ENCODE assay signal across 8 cellular contexts in the genomic region with DNA sequence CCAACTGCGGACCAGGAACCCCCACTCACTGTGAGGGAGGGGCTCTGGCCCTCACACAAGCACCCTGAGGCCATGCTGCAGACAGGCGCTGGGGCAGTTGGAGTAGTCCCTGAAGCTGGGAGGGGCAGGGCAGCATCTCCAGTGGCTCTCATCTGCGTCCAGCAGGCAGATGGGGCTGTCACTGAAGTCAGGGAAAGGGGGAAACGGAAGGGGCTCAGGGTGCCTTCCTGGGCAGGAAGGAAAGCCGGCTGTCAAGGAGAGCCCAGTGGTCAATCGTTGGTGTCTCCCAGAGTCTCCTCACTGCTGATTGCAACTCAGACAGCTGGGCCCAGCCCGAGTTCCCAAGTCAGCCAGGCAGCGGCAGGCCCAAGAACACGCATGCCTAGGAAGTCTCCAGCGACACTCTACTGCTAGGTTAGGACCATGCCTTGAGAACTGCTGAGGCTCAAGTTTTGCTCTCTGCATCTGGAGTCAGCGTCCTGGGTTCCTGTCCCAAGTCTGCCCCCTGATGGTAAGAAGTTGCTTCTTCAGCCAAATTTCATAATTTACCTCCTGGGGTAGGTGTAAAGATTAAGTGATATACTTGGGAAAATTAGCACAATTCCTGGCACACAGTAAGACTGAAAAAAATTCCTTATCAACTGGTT. TPM values are rescaled to one million over a fixed set of nuclear protein-coding genes. Genes with fewer than 3 reads are reported as not detected.
A peak's percentile ranks its signal among the peaks of the same experiment; 100 is the strongest.
DNase-seq lines count a peak whose midpoint lies in the region; ATAC-seq and TF ChIP-seq lines count a peak whose summit lies in the region.

No MANE protein-coding gene starts in this region.

- peaks cover 7% of the 10 kb centered on the region for H3K9me3 Mint-ChIP-seq in glutamatergic neuron (ENCODE audit: unreplicated experiment)

- peak overlapping the region; percentile 11 for H2AFZ ChIP-seq in trophoblast cell (ENCODE audit: insufficient read depth, low read length, poor library complexity)

- no peaks in the 10 kb centered on the region for H3K9me3 ChIP-seq in trophoblast cell (ENCODE audit: insufficient read depth, low read depth, low read length)

- no peak overlapping the region for H2BK5ac ChIP-seq in trophoblast cell (ENCODE audit: low read depth, low read length, poor library complexity)

- no peak overlapping the region for H2AK5ac ChIP-seq in trophoblast cell (ENCODE audit: low read length)

- no peak overlapping the region for H2BK120ac ChIP-seq in trophoblast cell (ENCODE audit: insufficient read depth, low read length, poor library complexity)

- TF ChIP-seq CTCF in glutamatergic neuron (IDR thresholded peaks at IDR 0.05; ENCODE audit: partially characterized antibody, unreplicated experiment): peak; percentile 75

- H3K27ac ChIP-seq in trophoblast cell (ENCODE audit: low read depth, low read length): no peak overlapping the region

- no peaks in the 10 kb centered on the region for H3K79me2 ChIP-seq in trophoblast cell (ENCODE audit: control insufficient read depth, insufficient read depth, low read length, poor library complexity)

- ATAC-seq in GM21576 (IDR thresholded peaks at IDR 0.05; ENCODE audit: unreplicated experiment): peak; percentile 85

- H3K4me1 ChIP-seq in trophoblast cell (ENCODE audit: control insufficient read depth in 1 of 2, insufficient read depth in 2 of 2, low read length in 2 of 2): no peaks in the 10 kb centered on the region

- H2BK12ac ChIP-seq in trophoblast cell (ENCODE audit: low read length): no peak overlapping the region

- peaks cover 1% of the 10 kb centered on the region for H3K4me1 Mint-ChIP-seq in glutamatergic neuron (ENCODE audit: low read depth, unreplicated experiment)

- H3K4me2 ChIP-seq in trophoblast cell (ENCODE audit: low read length): no peak overlapping the region

- H3K18ac ChIP-seq in trophoblast cell (ENCODE audit: low read length): no peak overlapping the region

- H3K4ac ChIP-seq in trophoblast cell (ENCODE audit: low read depth, low read length): no peak overlapping the region

- H3K36me3 ChIP-seq in trophoblast cell (ENCODE audit: control insufficient read depth in 1 of 2, insufficient read depth in 2 of 2, low read length in 2 of 2): no peaks in the 10 kb centered on the region

- no peak overlapping the region for H4K12ac ChIP-seq in trophoblast cell (ENCODE audit: low read depth, low read length)

- no peak overlapping the region for H4K8ac ChIP-seq in trophoblast cell (ENCODE audit: low read depth, low read length)

- H3K9ac ChIP-seq in trophoblast cell (ENCODE audit: low read length): no peak overlapping the region

- no peaks in the 10 kb centered on the region for H3K27me3 ChIP-seq in trophoblast cell (ENCODE audit: insufficient read depth, low read length)

- H3K36me3 Mint-ChIP-seq in glutamatergic neuron (ENCODE audit: unreplicated experiment): peaks cover 12% of the 10 kb centered on the region

- H3K27ac Mint-ChIP-seq in glutamatergic neuron (ENCODE audit: unreplicated experiment): no peak overlapping the region

- no peak overlapping the region for H3K14ac ChIP-seq in trophoblast cell (ENCODE audit: low read length)

- H3K23ac ChIP-seq in trophoblast cell (ENCODE audit: low read length): no peak overlapping the region

- H3K4me3 ChIP-seq in trophoblast cell (ENCODE audit: low read depth, low read length): no peak overlapping the region

- H3K4me3 Mint-ChIP-seq in glutamatergic neuron (ENCODE audit: unreplicated experiment): no peak overlapping the region

- DNase-seq in DMS153 treated with DMSO at 0.1 percent for 48 hours (lab: John Stamatoyannopoulos, UW; ENCODE audit: unreplicated experiment) (peak; percentile 26), Kasumi-1 (lab: John Stamatoyannopoulos, UW) (peak; percentile 82 to 86), SK-N-DZ (ENCODE audit: low spot score) (peak; percentile 77), glutamatergic neuron (peak; percentile 28), trophoblast cell (peak; percentile 60 to 90), mesenteric fat pad (ENCODE audit: low spot score) (no peak)
- peak; percentile 36 for DNase-seq in activated naive CD4-positive, alpha-beta T cell treated with anti-CD3 and anti-CD28 coated beads, Interleukin-2, amount 50 U/mL, for 16 hours

- H4K91ac ChIP-seq in trophoblast cell (ENCODE audit: low read depth, low read length): no peak overlapping the region

- no CpG with 5 or more reads among the region's 11 CpGs for WGBS in trophoblast cell (ENCODE audit: extremely low coverage, insufficient coverage, insufficient read length)

- H3K27me3 Mint-ChIP-seq in glutamatergic neuron (ENCODE audit: unreplicated experiment): peaks cover 2% of the 10 kb centered on the region

- H3K79me1 ChIP-seq in trophoblast cell (ENCODE audit: low read length): no peaks in the 10 kb centered on the region

RNA-seq across cellular contexts. Expression of a gene that starts 27.4 kb away (rescaled TPM):
- not detected in 2 replicates for polyA plus RNA-seq in SK-N-DZ (2014; cell fraction: cytosol; rRNA removed)
- polyA plus RNA-seq in SK-N-DZ (2014; cell fraction: nucleus; rRNA removed): not detected in 2 replicates
- 0.32 TPM for total RNA-seq in glutamatergic neuron (ENCODE audit: unreplicated experiment)
- 0.03 TPM in 1 of 2 replicates, not detected in the other for polyA plus RNA-seq in trophoblast cell (2013)
- total RNA-seq in mesenteric fat pad: 1.4 TPM

RNA-seq across cellular contexts. Expression of a gene that starts 35.0 kb away (rescaled TPM):
- not detected in 2 replicates for polyA plus RNA-seq in SK-N-DZ (2014; cell fraction: cytosol; rRNA removed)
- not detected in 2 replicates for polyA plus RNA-seq in SK-N-DZ (2014; cell fraction: nucleus; rRNA removed)
- total RNA-seq in glutamatergic neuron (ENCODE audit: unreplicated experiment) (not detected), mesenteric fat pad (not detected)
- polyA plus RNA-seq in trophoblast cell (2013): not detected in 2 replicates
